8 cellular contexts compared by ENCODE assay signal in the genomic region with DNA sequence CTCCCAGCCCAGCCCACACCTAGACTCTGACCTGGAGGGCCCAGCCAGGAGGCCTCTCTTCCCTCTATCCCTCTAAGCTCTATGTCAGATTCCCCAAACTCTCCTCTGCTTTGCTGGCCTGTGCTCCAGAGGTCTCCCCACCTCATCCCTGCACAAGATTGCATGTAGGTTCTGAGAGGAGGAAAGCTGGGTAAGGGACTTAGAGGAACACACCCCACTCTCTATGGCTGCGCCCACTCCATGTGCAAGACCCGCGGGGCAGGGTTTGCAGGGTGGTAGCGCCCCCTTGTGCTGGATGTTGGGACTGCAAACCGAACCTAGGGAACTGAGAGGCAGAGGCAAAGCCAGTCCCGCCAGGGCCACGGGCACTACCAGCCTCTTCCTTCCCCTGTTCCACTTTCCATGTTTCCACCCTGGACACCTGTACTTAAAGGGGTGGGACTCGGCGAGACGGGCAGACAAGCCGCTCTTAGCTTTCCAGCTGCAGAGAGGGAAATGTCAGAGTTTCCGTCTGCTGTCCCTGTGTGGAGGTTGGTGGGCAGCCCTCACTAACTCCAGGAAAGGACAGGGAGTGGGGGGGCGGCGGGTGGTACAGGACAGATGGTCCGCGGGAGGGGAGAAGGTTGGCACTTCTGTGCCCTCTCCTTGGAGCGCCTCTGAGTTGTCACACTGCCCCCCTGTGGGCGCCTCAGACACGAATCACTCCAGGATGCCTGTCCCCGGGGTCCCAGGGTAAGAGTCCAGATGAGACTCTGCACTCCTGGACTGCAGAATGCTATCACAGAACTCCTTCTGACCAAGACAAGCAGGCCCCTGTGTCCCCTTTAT. TPM values are rescaled to one million over a fixed set of nuclear protein-coding genes. Genes with fewer than 3 reads are reported as not detected.
A peak's percentile ranks its signal among the peaks of the same experiment; 100 is the strongest.
DNase-seq lines count a peak whose midpoint lies in the region; ATAC-seq, FAIRE-seq and TF ChIP-seq lines count a peak whose summit lies in the region.

No MANE protein-coding gene starts in this region.

- CTCF ChIA-PET in K562 (lab: Yijun Ruan, JAX; ENCODE audit: low intra/inter-chr PET ratio): interaction anchor here (0.7 to 4.3 kb wide), 15 partner anchors 21 to 475 kb away, joined by 3 to 68 read pairs (median 8); no protein-coding TSS in a partner anchor

- in situ Hi-C loops in K562 (cut with MboI) (no loop called here), gastrocnemius medialis (cut with MboI; ENCODE audit: low sequenced_read_pairs in 4 of 4) (loop anchor here (10.0 to 25.0 kb wide), 3 partner anchors 288 to 466 kb away; no protein-coding TSS in a partner anchor)

- peak; percentile 97 to 99 for TF ChIP-seq RAD21 in K562 (CRISPR knock-in tag; conservative IDR thresholded peaks at IDR 0.05 in 1 of 2, IDR thresholded peaks at IDR 0.05 in 1 of 2)

- peak; percentile 92 for FAIRE-seq in K562 (lab: Jason Lieb, UNC)

- no TSS peak for BruUV-seq in K562 (replicated peaks; lab: Mats Ljungman, UMichigan)

- H3K9ac ChIP-seq in K562 (ENCODE audit: insufficient read depth in 1 of 2, low read depth in 2 of 2, low read length in 2 of 2): peak overlapping the region; percentile 90
- H3K9ac ChIP-seq in iPS-15b (ENCODE audit: low read depth, low read length): peak overlapping the region; percentile 49

- peak overlapping the region; percentile 100 for H3K4me2 ChIP-seq in K562 (ENCODE audit: insufficient read depth, low read length)

- no peak for TF ChIP-seq EP300 in K562 (IDR thresholded peaks at IDR 0.05; ENCODE audit: low read length)

- H4K20me1 ChIP-seq in K562 (replicated peaks; ENCODE audit: control insufficient read depth, insufficient read depth, low read length): no peaks in the 10 kb centered on the region

- peak overlapping the region; percentile 86 for H3K27ac ChIP-seq in K562 (ENCODE audit: extremely low read depth, low read depth, low read length)
- peak overlapping the region in 1 of 4 donors; percentile 32 for H3K27ac ChIP-seq in gastrocnemius medialis

- peak overlapping the region; percentile 57 for H3K4me3 ChIP-seq in GM06990 (replicated peaks; ENCODE audit: low read depth, low read length)
- peak overlapping the region; percentile 47 for H3K4me3 ChIP-seq in K562
- peak overlapping the region; percentile 73 for H3K4me3 ChIP-seq in iPS-15b (ENCODE audit: low read depth, low read length)
- peak overlapping the region; percentile 43 to 56 (median 50) for H3K4me3 ChIP-seq in gastrocnemius medialis

- DNase-seq in GM06990 (ENCODE audit: extremely low read depth, insufficient read length): peak; percentile 80
- DNase-seq in NCI-H2029 treated with DMSO at 0.1 percent for 48 hours (lab: John Stamatoyannopoulos, UW): peak; percentile 98
- DNase-seq in UCSD-AML1 (lab: John Stamatoyannopoulos, UW; ENCODE audit: unreplicated experiment): peak; percentile 93
- peak; percentile 81 to 88 (median 86) for DNase-seq in K562 (ENCODE audit: extremely low read depth in 1 of 4, low spot score in 3 of 4)
- peak; percentile 52 to 80 for DNase-seq in gastrocnemius medialis

- H3K9me3 ChIP-seq in K562 (replicated peaks; ENCODE audit: control insufficient read depth, insufficient read depth, low read depth, low read length) (no peaks in the 10 kb centered on the region; the same call in 1 of the 2 replicates), iPS-15b (ENCODE audit: control insufficient read depth, insufficient read depth, low read length) (no peaks in the 10 kb centered on the region), gastrocnemius medialis (no peaks in the 10 kb centered on the region)

- H3K79me2 ChIP-seq in K562 (ENCODE audit: control insufficient read depth, insufficient read depth, low read length): no peaks in the 10 kb centered on the region

- WGBS in K562 (ENCODE audit: insufficient coverage, low coverage, missing lambda C conversion rate): 2% methylated on average over 20 of the region's 20 CpGs

- H3K36me3 ChIP-seq in GM06990 (ENCODE audit: control insufficient read depth, insufficient read depth, low read length) (no peaks in the 10 kb centered on the region), K562 (ENCODE audit: control insufficient read depth, insufficient read depth, low read length) (no peaks in the 10 kb centered on the region), iPS-15b (ENCODE audit: control insufficient read depth, insufficient read depth, low read length) (no peaks in the 10 kb centered on the region), gastrocnemius medialis (no peaks in the 10 kb centered on the region)

- no peaks in the 10 kb centered on the region for H3K9me1 ChIP-seq in K562 (ENCODE audit: control insufficient read depth, insufficient read depth, low read length)

- peak; percentile 89 for TF ChIP-seq CTCF in GM06990 (IDR thresholded peaks at IDR 0.05; ENCODE audit: insufficient read depth, low read length, poor library complexity, severe bottlenecking)
- peak; percentile 94 to 97 (median 95) for TF ChIP-seq CTCF in K562 (IDR thresholded peaks at IDR 0.05 in 2 of 3, conservative IDR thresholded peaks at IDR 0.05 in 1 of 3; ENCODE audit: insufficient read depth in 2 of 3, low read depth in 1 of 3, low read length in 3 of 3)
- peak; percentile 90 to 98 (median 94) for TF ChIP-seq CTCF in gastrocnemius medialis (IDR thresholded peaks at IDR 0.05 in 4 of 5, conservative IDR thresholded peaks at IDR 0.05 in 1 of 5)

- no peaks in the 10 kb centered on the region for H3K27me3 ChIP-seq in GM06990 (replicated peaks; ENCODE audit: control insufficient read depth, insufficient read depth, low read length)
- no peaks in the 10 kb centered on the region for H3K27me3 ChIP-seq in K562 (ENCODE audit: control insufficient read depth in 2 of 2, insufficient read depth in 2 of 2, low read length in 2 of 2)
- no peaks in the 10 kb centered on the region for H3K27me3 ChIP-seq in iPS-15b (ENCODE audit: control insufficient read depth, insufficient read depth, low read length)
- no peaks in the 10 kb centered on the region for H3K27me3 ChIP-seq in gastrocnemius medialis

- POLR2A ChIA-PET in K562 (lab: Yijun Ruan, JAX): interaction anchor here (0.6 to 1.8 kb wide), 6 partner anchors 23 to 412 kb away, joined by 3 to 5 read pairs (median 4); partner anchors contain the start of gene MRPL52

- no peak for TF ChIP-seq POLR2A in K562 (conservative IDR thresholded peaks at IDR 0.05)
- no peak for TF ChIP-seq POLR2A in gastrocnemius medialis (IDR thresholded peaks at IDR 0.05)

- H3K4me1 ChIP-seq in K562 (replicated peaks in 1 of 2; ENCODE audit: control insufficient read depth in 2 of 2, insufficient read depth in 2 of 2, low read length in 2 of 2): peaks cover under 1 to 23% of the 10 kb centered on the region in 2 experiments; a peak in 3 of 5 replicates
- H3K4me1 ChIP-seq in iPS-15b (ENCODE audit: control insufficient read depth, insufficient read depth, low read length): peaks cover 9% of the 10 kb centered on the region
- peaks cover 40% of the 10 kb centered on the region in 2 donors for H3K4me1 ChIP-seq in gastrocnemius medialis

- ATAC-seq in HG02623 (IDR thresholded peaks at IDR 0.05; ENCODE audit: unreplicated experiment): peak; percentile 47
- peak; percentile 95 for ATAC-seq in K562
- peak; percentile 60 to 66 for ATAC-seq in gastrocnemius medialis
- ATAC-seq in HG02973 (IDR thresholded peaks at IDR 0.05; ENCODE audit: unreplicated experiment): no peak

- H2AFZ ChIP-seq in K562 (ENCODE audit: low read depth, low read length): peak overlapping the region; percentile 100

- intact Hi-C loops in K562 (cut with micrococcal nuclease): loop anchor here (1.0 to 2.0 kb wide), 8 partner anchors 31 to 475 kb away; no protein-coding TSS in a partner anchor
- intact Hi-C loops in gastrocnemius medialis (cut with DNase I; ENCODE audit: low total_unique reads): loop anchor here (1.0 to 5.0 kb wide), 4 partner anchors 18 to 296 kb away; partner anchors contain the start of gene LRP10

RNA-seq across cellular contexts. Expression of gene MMP14, which starts 16.8 kb away (rescaled TPM):
- total RNA-seq in K562 (2011; cell fraction: chromatin; rRNA removed; ENCODE audit: low replicate concordance): 9.3 and 17.2 TPM in 2 replicates
- 8.4 and 8.8 TPM in 2 replicates for total RNA-seq in K562 (2011; cell fraction: nucleolus; rRNA removed)
- total RNA-seq in K562 (2011; cell fraction: nucleoplasm; rRNA removed): 7.2 and 9.0 TPM in 2 replicates
- total RNA-seq in K562 (2014; rRNA removed) (0.36 and 0.65 TPM in 2 replicates), K562 (2014; rRNA removed; fragmentation: Illumina TruSeq; extraction: Trizol) (0.51 and 0.80 TPM in 2 replicates), K562 (2015; rRNA removed; fragmentation: Illumina TruSeq; extraction: Trizol) (0.94 and 0.98 TPM in 2 replicates), K562 (2021) (2.3 and 4.5 TPM in 2 replicates), gastrocnemius medialis (10 to 100 TPM; 14.9 to 29.7 (median 20.8) TPM)
- polyA plus RNA-seq in K562 (2011; rRNA removed) (2.1 and 2.9 TPM in 2 replicates), K562 (2014; fragmentation: Illumina TruSeq; extraction: Trizol) (1.2 and 1.3 TPM in 2 replicates), K562 (2014; fragmentation: Nextera tagmentation; extraction: Ambion mirVana) (not detected), K562 (2014; rRNA removed) (2.8 and 5.8 TPM in 2 replicates)
- 3.2 and 3.4 TPM in 2 replicates for polyA plus RNA-seq in K562 (2011; cell fraction: cytosol; rRNA removed)
- polyA plus RNA-seq in K562 (2011; cell fraction: nucleus; rRNA removed): 15.7 and 30.4 TPM in 2 replicates
- polyA plus RNA-seq in K562 (2012): 1.5 and 4.9 TPM in 2 replicates
- 0.35 and 0.39 TPM in 2 replicates for polyA minus RNA-seq in K562 (2011; rRNA and poly(A)+ RNA removed)
- 1.0 TPM in 1 of 2 replicates, not detected in the other for polyA minus RNA-seq in K562 (2011; cell fraction: cytosol; rRNA and poly(A)+ RNA removed)
- 2.0 and 2.6 TPM in 2 replicates for polyA minus RNA-seq in K562 (2011; cell fraction: nucleus; rRNA and poly(A)+ RNA removed)

RNA-seq across cellular contexts. Expression of gene LRP10, which starts 18.4 kb away (rescaled TPM):
- 26.2 and 103 TPM in 2 replicates for total RNA-seq in K562 (2011; cell fraction: chromatin; rRNA removed; ENCODE audit: low replicate concordance)
- total RNA-seq in K562 (2011; cell fraction: nucleolus; rRNA removed): 119 and 150 TPM in 2 replicates
- total RNA-seq in K562 (2011; cell fraction: nucleoplasm; rRNA removed): 79.0 and 80.1 TPM in 2 replicates
- 10.9 and 14.9 TPM in 2 replicates for total RNA-seq in K562 (2014; rRNA removed)
- total RNA-seq in K562 (2014; rRNA removed; fragmentation: Illumina TruSeq; extraction: Trizol): 4.9 and 5.5 TPM in 2 replicates
- total RNA-seq in K562 (2015; rRNA removed; fragmentation: Illumina TruSeq; extraction: Trizol): 6.9 and 8.1 TPM in 2 replicates
- 40.7 and 45.5 TPM in 2 replicates for total RNA-seq in K562 (2021)
- polyA plus RNA-seq in K562 (2011; rRNA removed): 16.0 and 25.1 TPM in 2 replicates
- polyA plus RNA-seq in K562 (2011; cell fraction: cytosol; rRNA removed): 18.9 and 40.0 TPM in 2 replicates
- 17.1 and 30.2 TPM in 2 replicates for polyA plus RNA-seq in K562 (2011; cell fraction: nucleus; rRNA removed)
- 36.0 and 70.6 TPM in 2 replicates for polyA plus RNA-seq in K562 (2012)
- polyA plus RNA-seq in K562 (2014; fragmentation: Illumina TruSeq; extraction: Trizol): 27.2 and 34.5 TPM in 2 replicates
- 1 to 10 TPM; 1.3 to 2.3 TPM for polyA plus RNA-seq in K562 (2014; fragmentation: Nextera tagmentation; extraction: Ambion mirVana)
- 12.7 and 15.9 TPM in 2 replicates for polyA plus RNA-seq in K562 (2014; rRNA removed)
- 15.2 and 24.3 TPM in 2 replicates for polyA minus RNA-seq in K562 (2011; rRNA and poly(A)+ RNA removed)
- 36.7 and 48.5 TPM in 2 replicates for polyA minus RNA-seq in K562 (2011; cell fraction: cytosol; rRNA and poly(A)+ RNA removed)
- 16.7 and 17.0 TPM in 2 replicates for polyA minus RNA-seq in K562 (2011; cell fraction: nucleus; rRNA and poly(A)+ RNA removed)
- total RNA-seq in gastrocnemius medialis: 100 to 1,000 TPM in 1 of 4 donors, 10 to 100 TPM in 3; 31.1 to 109 (median 60.1) TPM

RNA-seq across cellular contexts. Expression of gene MRPL52, which starts 23.5 kb away (rescaled TPM):
- 70.4 and 75.8 TPM in 2 replicates for total RNA-seq in K562 (2011; cell fraction: chromatin; rRNA removed; ENCODE audit: low replicate concordance)
- total RNA-seq in K562 (2011; cell fraction: nucleolus; rRNA removed): 57.0 and 70.0 TPM in 2 replicates
- 73.5 and 91.2 TPM in 2 replicates for total RNA-seq in K562 (2011; cell fraction: nucleoplasm; rRNA removed)
- 161 and 168 TPM in 2 replicates for total RNA-seq in K562 (2014; rRNA removed)
- 162 and 169 TPM in 2 replicates for total RNA-seq in K562 (2014; rRNA removed; fragmentation: Illumina TruSeq; extraction: Trizol)
- total RNA-seq in K562 (2015; rRNA removed; fragmentation: Illumina TruSeq; extraction: Trizol): 169 and 170 TPM in 2 replicates
- 213 and 214 TPM in 2 replicates for total RNA-seq in K562 (2021)
- polyA plus RNA-seq in K562 (2011; rRNA removed): 107 and 113 TPM in 2 replicates
- 60.6 and 83.2 TPM in 2 replicates for polyA plus RNA-seq in K562 (2011; cell fraction: cytosol; rRNA removed)
- 55.8 and 68.8 TPM in 2 replicates for polyA plus RNA-seq in K562 (2011; cell fraction: nucleus; rRNA removed)
- polyA plus RNA-seq in K562 (2012): 149 and 246 TPM in 2 replicates
- polyA plus RNA-seq in K562 (2014; fragmentation: Illumina TruSeq; extraction: Trizol): 71.1 and 71.5 TPM in 2 replicates
- 10 to 100 TPM; 56.5 to 79.8 TPM for polyA plus RNA-seq in K562 (2014; fragmentation: Nextera tagmentation; extraction: Ambion mirVana)
- 173 and 220 TPM in 2 replicates for polyA plus RNA-seq in K562 (2014; rRNA removed)
- polyA minus RNA-seq in K562 (2011; rRNA and poly(A)+ RNA removed): 24.4 and 36.8 TPM in 2 replicates
- polyA minus RNA-seq in K562 (2011; cell fraction: cytosol; rRNA and poly(A)+ RNA removed): 42.3 and 44.0 TPM in 2 replicates
- polyA minus RNA-seq in K562 (2011; cell fraction: nucleus; rRNA and poly(A)+ RNA removed): 20.5 and 28.9 TPM in 2 replicates
- 100 to 1,000 TPM in 1 of 4 donors, 10 to 100 TPM in 3; 48.5 to 153 (median 89.0) TPM for total RNA-seq in gastrocnemius medialis

RNA-seq across cellular contexts. Expression of gene REM2, which starts 29.9 kb away (rescaled TPM):
- 1.2 and 3.0 TPM in 2 replicates for total RNA-seq in K562 (2011; cell fraction: chromatin; rRNA removed; ENCODE audit: low replicate concordance)
- 3.0 and 3.8 TPM in 2 replicates for total RNA-seq in K562 (2011; cell fraction: nucleolus; rRNA removed)
- 2.4 and 2.7 TPM in 2 replicates for total RNA-seq in K562 (2011; cell fraction: nucleoplasm; rRNA removed)
- total RNA-seq in K562 (2014; rRNA removed) (0.29 and 0.36 TPM in 2 replicates), K562 (2014; rRNA removed; fragmentation: Illumina TruSeq; extraction: Trizol) (0.18 and 0.51 TPM in 2 replicates), K562 (2015; rRNA removed; fragmentation: Illumina TruSeq; extraction: Trizol) (0.25 and 0.34 TPM in 2 replicates), K562 (2021) (0.40 and 0.69 TPM in 2 replicates), gastrocnemius medialis (1 to 10 TPM in 1 of 4 donors, not detected in 3; 1.1 TPM)
- polyA plus RNA-seq in K562 (2011; rRNA removed) (0.91 and 1.0 TPM in 2 replicates), K562 (2014; fragmentation: Illumina TruSeq; extraction: Trizol) (0.21 and 0.25 TPM in 2 replicates), K562 (2014; fragmentation: Nextera tagmentation; extraction: Ambion mirVana) (under 1 TPM; 0.38 to 0.50 TPM), K562 (2014; rRNA removed) (0.20 and 0.97 TPM in 2 replicates)
- 0.40 and 0.47 TPM in 2 replicates for polyA plus RNA-seq in K562 (2011; cell fraction: cytosol; rRNA removed)
- polyA plus RNA-seq in K562 (2011; cell fraction: nucleus; rRNA removed): 1.2 and 2.3 TPM in 2 replicates
- 0.82 and 1.1 TPM in 2 replicates for polyA plus RNA-seq in K562 (2012)
- polyA minus RNA-seq in K562 (2011; rRNA and poly(A)+ RNA removed): 0.32 and 0.48 TPM in 2 replicates
- not detected in 2 replicates for polyA minus RNA-seq in K562 (2011; cell fraction: cytosol; rRNA and poly(A)+ RNA removed)
- 0.81 and 1.9 TPM in 2 replicates for polyA minus RNA-seq in K562 (2011; cell fraction: nucleus; rRNA and poly(A)+ RNA removed)

RNA-seq across cellular contexts. Expression of gene SLC7A7, which starts 37.9 kb away (rescaled TPM):
- total RNA-seq in K562 (2011; cell fraction: chromatin; rRNA removed; ENCODE audit: low replicate concordance): 0.69 and 0.76 TPM in 2 replicates
- 0.33 and 0.53 TPM in 2 replicates for total RNA-seq in K562 (2011; cell fraction: nucleolus; rRNA removed)
- total RNA-seq in K562 (2011; cell fraction: nucleoplasm; rRNA removed): 0.31 and 0.66 TPM in 2 replicates
- total RNA-seq in K562 (2014; rRNA removed) (0.41 TPM in 1 of 2 replicates, not detected in the other), K562 (2014; rRNA removed; fragmentation: Illumina TruSeq; extraction: Trizol) (0.07 TPM in 1 of 2 replicates, not detected in the other), K562 (2015; rRNA removed; fragmentation: Illumina TruSeq; extraction: Trizol) (0.11 and 0.14 TPM in 2 replicates), K562 (2021) (0.36 and 0.60 TPM in 2 replicates), gastrocnemius medialis (1 to 10 TPM in 3 of 4 donors, under 1 TPM in 1; 0.68 to 5.3 (median 2.2) TPM)
- polyA plus RNA-seq in K562 (2011; rRNA removed) (0.38 and 0.45 TPM in 2 replicates), K562 (2014; fragmentation: Illumina TruSeq; extraction: Trizol) (0.22 and 0.46 TPM in 2 replicates), K562 (2014; fragmentation: Nextera tagmentation; extraction: Ambion mirVana) (under 1 TPM; 0.24 to 0.32 TPM), K562 (2014; rRNA removed) (0.68 and 1.0 TPM in 2 replicates)
- 0.27 TPM in 2 replicates for polyA plus RNA-seq in K562 (2011; cell fraction: cytosol; rRNA removed)
- 0.29 and 0.48 TPM in 2 replicates for polyA plus RNA-seq in K562 (2011; cell fraction: nucleus; rRNA removed)
- 0.20 and 0.80 TPM in 2 replicates for polyA plus RNA-seq in K562 (2012)
- 0.27 and 0.39 TPM in 2 replicates for polyA minus RNA-seq in K562 (2011; rRNA and poly(A)+ RNA removed)
- not detected in 2 replicates for polyA minus RNA-seq in K562 (2011; cell fraction: cytosol; rRNA and poly(A)+ RNA removed)
- not detected in 2 replicates for polyA minus RNA-seq in K562 (2011; cell fraction: nucleus; rRNA and poly(A)+ RNA removed)
